In genomic region chr17:20989991-20990855, GRCh38 we compare ENCODE assay signal across 1 cellular context.
TF ChIP-seq lines count a peak whose summit lies in the region.

No MANE protein-coding gene starts in this region.

TF ChIP-seq in H1, 55 proteins besides CTCF, POLR2A, EP300 and RAD21:
- no peak for TF ChIP-seq TAF1 (IDR thresholded peaks at IDR 0.05; ENCODE audit: low read depth, low read length)
- no peak for TF ChIP-seq BRCA1 (IDR thresholded peaks at IDR 0.05; ENCODE audit: low read depth, low read length)
- no peak for TF ChIP-seq SIX5 (IDR thresholded peaks at IDR 0.05; ENCODE audit: low read depth, low read length)
- TF ChIP-seq TBP (IDR thresholded peaks at IDR 0.05; ENCODE audit: low read depth, low read length): no peak
- no peak for TF ChIP-seq SUZ12 (IDR thresholded peaks at IDR 0.05; ENCODE audit: low read length)
